Comparison of ENCODE assay signal across 17 cellular contexts in the genomic region with DNA sequence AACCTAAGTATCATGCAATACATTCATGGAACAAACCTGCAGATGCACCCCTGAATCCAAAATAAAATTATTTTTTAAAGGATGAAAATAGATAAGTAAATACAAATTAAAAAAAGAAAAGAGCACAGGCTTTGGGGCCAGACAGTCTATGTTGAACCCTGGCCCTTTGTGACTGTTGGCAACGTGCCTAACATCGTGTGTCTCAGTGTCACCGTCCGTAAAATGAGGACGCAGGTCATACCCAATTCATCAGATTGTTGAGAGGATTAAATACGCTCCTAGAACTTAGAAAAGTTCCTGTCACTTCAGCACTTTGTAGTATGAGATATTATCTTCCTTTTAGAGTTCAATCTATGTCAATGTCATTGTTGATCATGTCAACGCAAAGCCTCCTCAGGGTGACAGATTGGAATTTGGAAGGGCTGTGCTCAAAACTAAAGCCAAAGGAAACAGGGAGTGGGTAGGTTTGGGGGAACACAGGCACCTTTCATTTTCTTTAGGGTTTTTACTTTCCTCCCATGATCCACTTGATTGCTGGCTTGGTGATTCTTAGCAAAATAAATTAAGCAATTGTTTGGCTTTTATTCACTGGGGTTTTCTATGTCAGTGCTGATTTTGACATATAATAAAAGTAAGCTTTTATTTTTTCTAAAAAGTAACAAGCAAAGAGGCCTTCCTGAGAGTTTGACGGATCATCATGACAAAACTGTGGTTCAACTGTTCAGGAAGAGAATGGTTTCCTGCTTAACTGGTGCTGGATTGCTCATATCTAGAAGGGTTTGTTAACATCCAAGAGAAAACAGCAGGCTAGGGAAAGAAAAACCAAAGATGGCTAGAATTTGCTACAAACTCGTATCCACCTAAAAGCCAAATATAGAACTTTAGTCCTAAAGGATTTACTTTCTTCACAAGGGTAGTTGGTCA. TPM values are rescaled to one million over a fixed set of nuclear protein-coding genes. Genes with fewer than 3 reads are reported as not detected.
DNase-seq lines count a peak whose midpoint lies in the region; TF ChIP-seq lines count a peak whose summit lies in the region.
"Had no signal": no experiment of that assay in that cellular context is flagged by ENCODE, and none has a peak within 500 bp of the region (broad histone marks: within the 10 kb centered on the region; RNA-seq: fewer than 3 reads in every experiment).

No MANE protein-coding gene starts in this region.

- H3K4me1 ChIP-seq in colonic mucosa: no peaks in the 10 kb centered on the region

- TF ChIP-seq CTCF in HL-60 (IDR thresholded peaks at IDR 0.05; ENCODE audit: insufficient read depth, low read length) (no peak), NB4 (IDR thresholded peaks at IDR 0.05; ENCODE audit: low read depth, low read length) (no peak), colonic mucosa (IDR thresholded peaks at IDR 0.05) (no peak)

- no peaks in the 10 kb centered on the region for H3K27me3 ChIP-seq in HL-60 (ENCODE audit: insufficient read depth, poor library complexity, severe bottlenecking)
- H3K27me3 ChIP-seq in colonic mucosa: no peaks in the 10 kb centered on the region
- H3K27me3 ChIP-seq: cardiac muscle cell, right atrium auricular region, suprapubic skin had no signal

- no peaks in the 10 kb centered on the region for H3K9me3 ChIP-seq in colonic mucosa
- H3K9me3 ChIP-seq: suprapubic skin had no signal

- intact Hi-C loops in colonic mucosa (cut with DNase I): no loop called here

- no peak overlapping the region for H3K4me3 ChIP-seq in HL-60 (replicated peaks; ENCODE audit: insufficient read depth, low read length)
- no peak overlapping the region for H3K4me3 ChIP-seq in NB4 (ENCODE audit: low read depth, low read length)
- no peak overlapping the region for H3K4me3 ChIP-seq in colonic mucosa
- H3K4me3 ChIP-seq: cardiac muscle cell, lung, right atrium auricular region, suprapubic skin had no signal

- DNase-seq in HL-60 (ENCODE audit: low read depth in 1 of 2, low spot score in 1 of 2): no peak
- peak; percentile 80 for DNase-seq in NB4 (ENCODE audit: low read depth)
- peak; percentile 17 for DNase-seq in colonic mucosa
- peak; percentile 75 for DNase-seq in pulmonary artery endothelial cell (ENCODE audit: low read depth, low spot score)
- no peak for DNase-seq in effector CD8-positive, alpha-beta T cell (lab: John Stamatoyannopoulos, UW)
- no peak for DNase-seq in LoVo (ENCODE audit: low spot score)
- no peak for DNase-seq in activated gamma-delta T cell (lab: John Stamatoyannopoulos, UW)
- no peak for DNase-seq in activated gamma-delta T cell treated with Interleukin-2 at 50 U/mL for 16 hours
- DNase-seq: activated CD8-positive, alpha-beta memory T cell treated with anti-CD3 and anti-CD28 coated beads, Interleukin-2, amount 10 ng/mL, durations not matched to agents 7 days and 5 days; DMS 273 treated with DMSO at 0.1 percent for 48 hours; HFFc6; NCI-H146; NCI-H510A had no signal

- TF ChIP-seq POLR2A in NB4 (IDR thresholded peaks at IDR 0.05; ENCODE audit: extremely low read depth, insufficient read length): no peak

- no peak overlapping the region for H3K9ac ChIP-seq in colonic mucosa (ENCODE audit: low read depth in 2 of 2, low read length in 2 of 2)

- H3K36me3 ChIP-seq in colonic mucosa: no peaks in the 10 kb centered on the region
- H3K36me3 ChIP-seq: cardiac muscle cell, right atrium auricular region, suprapubic skin had no signal

- peak overlapping the region; percentile 77 for H3K27ac ChIP-seq in HL-60 (replicated peaks)
- no peak overlapping the region for H3K27ac ChIP-seq in colonic mucosa
- H3K27ac ChIP-seq: cardiac muscle cell had no signal

RNA-seq across cellular contexts. Expression of a gene that starts 21.5 kb away (rescaled TPM):
- total RNA-seq in colonic mucosa (100 to 1,000 TPM; 135 to 173 TPM), pulmonary artery endothelial cell (29.0 and 50.8 TPM in 2 replicates)

RNA-seq across cellular contexts. Expression of a gene that starts 55.0 kb away (rescaled TPM):
- 10 to 100 TPM; 49.9 to 53.7 TPM for total RNA-seq in colonic mucosa
- 62.4 and 95.3 TPM in 2 replicates for total RNA-seq in pulmonary artery endothelial cell

Comparison
In these comparisons a context has a peak if more than half of its experiments do, and no peak if none do; other contexts are left out.
1. DNase-seq: peak in NB4 (single experiment), colonic mucosa (single experiment) and pulmonary artery endothelial cell (single experiment); none in HL-60 (0 of 2), effector CD8-positive, alpha-beta T cell (single experiment), LoVo (single experiment), activated gamma-delta T cell (single experiment) and activated gamma-delta T cell treated with Interleukin-2 at 50 U/mL for 16 hours (single experiment).